ENCODE assay signal across 1 cellular context in genomic region chr10:98404571-98405396, GRCh38.
TF ChIP-seq lines count a peak whose summit lies in the region.

No MANE protein-coding gene starts in this region.

TF ChIP-seq in GM23338, 12 proteins besides CTCF, POLR2A, EP300 and RAD21 (continued from another document):
- no peak for TF ChIP-seq ZNF462 (CRISPR knock-in tag; IDR thresholded peaks at IDR 0.05)
